21 cellular contexts compared by ENCODE assay signal in genomic region chr4:53920883-53921282, GRCh38.
A peak's percentile ranks its signal among the peaks of the same experiment; 100 is the strongest.
DNase-seq lines count a peak whose midpoint lies in the region; ATAC-seq, FAIRE-seq and TF ChIP-seq lines count a peak whose summit lies in the region.
"Had no signal": no experiment of that assay in that cellular context is flagged by ENCODE, and none has a peak within 500 bp of the region (broad histone marks: within the 10 kb centered on the region; RNA-seq: fewer than 3 reads in every experiment).

No MANE protein-coding gene starts in this region.

- no peaks in the 10 kb centered on the region for H3K79me1 ChIP-seq in mesendoderm (ENCODE audit: low read length)

- no peak overlapping the region for H2BK120ac ChIP-seq in mesendoderm (ENCODE audit: low read depth, low read length)

- H3K9ac ChIP-seq in HepG2 (ENCODE audit: insufficient read depth, low read depth, low read length): no peak overlapping the region
- H3K9ac ChIP-seq in K562 (ENCODE audit: insufficient read depth in 1 of 2, low read depth in 2 of 2, low read length in 2 of 2): no peak overlapping the region
- no peak overlapping the region for H3K9ac ChIP-seq in mesendoderm (ENCODE audit: low read length)

- no peak for TF ChIP-seq EP300 in HepG2 (IDR thresholded peaks at IDR 0.05; ENCODE audit: low read depth in 2 of 2, low read length in 2 of 2)
- TF ChIP-seq EP300 in HepG2 (CRISPR knock-in tag; IDR thresholded peaks at IDR 0.05; ENCODE audit: borderline replicate concordance): no peak
- no peak for TF ChIP-seq EP300 in K562 (IDR thresholded peaks at IDR 0.05; ENCODE audit: low read length)

- FAIRE-seq in HepG2 (lab: Jason Lieb, UNC) (no peak), K562 (lab: Jason Lieb, UNC) (no peak), GM12891 (lab: Jason Lieb, UNC) (no peak)
- FAIRE-seq: A549, GM12878 had no signal

- BruUV-seq in HepG2 (replicated peaks; lab: Mats Ljungman, UMichigan) (no TSS peak), K562 (replicated peaks; lab: Mats Ljungman, UMichigan) (no TSS peak)

- no peak overlapping the region for H3K4ac ChIP-seq in mesendoderm (ENCODE audit: low read depth, low read length)

- H3K4me2 ChIP-seq in HepG2 (ENCODE audit: low read depth, low read length) (no peak overlapping the region), K562 (ENCODE audit: insufficient read depth, low read length) (no peak overlapping the region), mesendoderm (ENCODE audit: low read length) (no peak overlapping the region)
- H3K4me2 ChIP-seq: A549 had no signal

- no peak overlapping the region for H2BK15ac ChIP-seq in mesendoderm (replicated peaks; ENCODE audit: low read depth)

- H4K20me1 ChIP-seq in HepG2 (ENCODE audit: insufficient read depth, low read length): no peaks in the 10 kb centered on the region
- no peaks in the 10 kb centered on the region for H4K20me1 ChIP-seq in K562 (replicated peaks; ENCODE audit: control insufficient read depth, insufficient read depth, low read length)
- H4K20me1 ChIP-seq: BLaER1 treated with 17β-estradiol and CSF1 and Interleukin-3, amounts not matched to agents 10 nM and 100 nM had no signal

- in situ Hi-C loops in HepG2 (cut with HindIII; ENCODE audit: extremely low pct_ligation_motif_present, low pct_unique_long_range_greater_than_20kb): loop anchor here (25.0 kb wide), 1 partner anchor 909 kb away; no protein-coding TSS in a partner anchor
- in situ Hi-C loops in K562 (cut with MboI): no loop called here

- no peak overlapping the region for H2AFZ ChIP-seq in HepG2 (ENCODE audit: low read length)
- H2AFZ ChIP-seq in K562 (ENCODE audit: low read depth, low read length): no peak overlapping the region

- ATAC-seq in HepG2 (no peak), right lobe of liver (no peak), K562 (no peak), HG03432 (IDR thresholded peaks at IDR 0.05; ENCODE audit: unreplicated experiment) (no peak)
- ATAC-seq: A549, GM12878 had no signal

- DNase-seq in HepG2 (ENCODE audit: low spot score): no peak
- DNase-seq in right lobe of liver: no peak
- DNase-seq in K562 (ENCODE audit: extremely low read depth in 1 of 4, low spot score in 3 of 4): no peak
- DNase-seq in mesendoderm: no peak
- DNase-seq in GM12891 (ENCODE audit: insufficient read length, low spot score): no peak
- DNase-seq: AML-193; CD4-positive, alpha-beta memory T cell; CD4-positive, CD25-positive, alpha-beta regulatory T cell; CD8-positive, alpha-beta memory T cell; COR-L47; DMS 273 treated with DMSO at 0.1 percent for 48 hours; DMS153; DMS79; DND-41; EL had no signal

- peak overlapping the region; percentile 38 for H3K56ac ChIP-seq in mesendoderm (ENCODE audit: low read length)

- no peak overlapping the region for H4K8ac ChIP-seq in mesendoderm (ENCODE audit: low read depth, low read length)

- no peak for TF ChIP-seq RAD21 in HepG2 (CRISPR knock-in tag; IDR thresholded peaks at IDR 0.05)
- TF ChIP-seq RAD21 in K562 (CRISPR knock-in tag; conservative IDR thresholded peaks at IDR 0.05 in 1 of 2, IDR thresholded peaks at IDR 0.05 in 1 of 2): no peak

- 11% methylated on average over 4 of the region's 4 CpGs for WGBS in HepG2 (ENCODE audit: low lambda C conversion rate)
- 81% methylated on average over 4 of the region's 4 CpGs for WGBS in right lobe of liver (ENCODE audit: insufficient coverage, low coverage, low lambda C conversion rate, missing lambda C conversion rate)
- WGBS in K562 (ENCODE audit: insufficient coverage, low coverage, missing lambda C conversion rate): 0% methylated on average over 4 of the region's 4 CpGs
- WGBS in mesendoderm (ENCODE audit: extremely low coverage, insufficient coverage, low lambda C conversion rate): no CpG with 5 or more reads among the region's 4 CpGs

- POLR2A ChIA-PET in HepG2 (lab: Yijun Ruan, JAX): no interaction called here
- POLR2A ChIA-PET in K562 (lab: Yijun Ruan, JAX): interaction anchor here (0.6 to 0.8 kb wide), 2 partner anchors 33 to 64 kb away, joined by 3 read pairs; no protein-coding TSS in a partner anchor

- H3K4me3 ChIP-seq in HepG2 (replicated peaks in 1 of 3; ENCODE audit: insufficient read depth in 1 of 3, low read depth in 2 of 3, low read length in 3 of 3): no peak overlapping the region
- H3K4me3 ChIP-seq in right lobe of liver: no peak overlapping the region
- H3K4me3 ChIP-seq in K562: no peak overlapping the region
- no peak overlapping the region for H3K4me3 ChIP-seq in mesendoderm (ENCODE audit: low read length)
- H3K4me3 ChIP-seq: A549, GM12878 had no signal

- H3K79me2 ChIP-seq in HepG2 (ENCODE audit: insufficient read depth, low read length): no peaks in the 10 kb centered on the region
- no peaks in the 10 kb centered on the region for H3K79me2 ChIP-seq in K562 (ENCODE audit: control insufficient read depth, insufficient read depth, low read length)
- H3K79me2 ChIP-seq in mesendoderm (ENCODE audit: control insufficient read depth, insufficient read depth, low read length): no peaks in the 10 kb centered on the region

- H3K9me3 ChIP-seq in HepG2 (ENCODE audit: low read length) (no peaks in the 10 kb centered on the region), right lobe of liver (no peaks in the 10 kb centered on the region), K562 (replicated peaks; ENCODE audit: control insufficient read depth, insufficient read depth, low read depth, low read length) (no peaks in the 10 kb centered on the region)
- H3K9me3 ChIP-seq: A549; BLaER1 treated with 17β-estradiol and CSF1 and Interleukin-3, amounts not matched to agents 10 nM and 100 nM had no signal

- no peaks in the 10 kb centered on the region for H3K9me1 ChIP-seq in K562 (ENCODE audit: control insufficient read depth, insufficient read depth, low read length)

- CTCF ChIA-PET in HepG2 (lab: Yijun Ruan, JAX; ENCODE audit: low intra/inter-chr PET ratio, low total read pairs): no interaction called here
- CTCF ChIA-PET in K562 (lab: Yijun Ruan, JAX; ENCODE audit: low intra/inter-chr PET ratio): no interaction called here

- H3K27me3 ChIP-seq in HepG2 (ENCODE audit: control insufficient read depth in 1 of 2, insufficient read depth in 2 of 2, low read length in 2 of 2) (0 out of 5 replicates have a peak, but pooled peaks cover 0 to 5% of the 10 kb centered on the region in 2 experiments), right lobe of liver (no peaks in the 10 kb centered on the region), K562 (ENCODE audit: control insufficient read depth in 2 of 2, insufficient read depth in 2 of 2, low read length in 2 of 2) (peaks cover 0 to 17% of the 10 kb centered on the region in 2 experiments; a peak in 2 of 5 replicates), mesendoderm (ENCODE audit: insufficient read depth, low read length, poor library complexity) (no peaks in the 10 kb centered on the region)
- H3K27me3 ChIP-seq: BLaER1 treated with 17β-estradiol and CSF1 and Interleukin-3, amounts not matched to agents 10 nM and 100 nM had no signal

- H4K5ac ChIP-seq in mesendoderm (ENCODE audit: low read length): peak overlapping the region; percentile 8

- peak overlapping the region; percentile 29 for H2AK5ac ChIP-seq in mesendoderm (ENCODE audit: low read length)

- H2BK5ac ChIP-seq in mesendoderm (ENCODE audit: low read length): peak overlapping the region; percentile 86

- H3K4me1 ChIP-seq in HepG2 (ENCODE audit: insufficient read depth, low read length): no peaks in the 10 kb centered on the region
- H3K4me1 ChIP-seq in right lobe of liver: no peaks in the 10 kb centered on the region
- H3K4me1 ChIP-seq in K562 (replicated peaks in 1 of 2; ENCODE audit: control insufficient read depth in 2 of 2, insufficient read depth in 2 of 2, low read length in 2 of 2): no peaks in the 10 kb centered on the region
- H3K4me1 ChIP-seq in mesendoderm (ENCODE audit: control insufficient read depth, low read depth, low read length): peaks cover 6% of the 10 kb centered on the region
- H3K4me1 ChIP-seq: A549 had no signal

- TF ChIP-seq CTCF in HepG2 (CRISPR knock-in tag; IDR thresholded peaks at IDR 0.05) (no peak), right lobe of liver (IDR thresholded peaks at IDR 0.05) (no peak), K562 (IDR thresholded peaks at IDR 0.05 in 2 of 3, conservative IDR thresholded peaks at IDR 0.05 in 1 of 3; ENCODE audit: insufficient read depth in 2 of 3, low read depth in 1 of 3, low read length in 3 of 3) (no peak)

- H3K36me3 ChIP-seq in HepG2 (replicated peaks in 1 of 2; ENCODE audit: control insufficient read depth in 1 of 2, insufficient read depth in 2 of 2, low read length in 2 of 2) (no peaks in the 10 kb centered on the region), right lobe of liver (no peaks in the 10 kb centered on the region), K562 (ENCODE audit: control insufficient read depth, insufficient read depth, low read length) (no peaks in the 10 kb centered on the region), mesendoderm (ENCODE audit: control insufficient read depth, insufficient read depth, low read length) (no peaks in the 10 kb centered on the region)
- H3K36me3 ChIP-seq: BLaER1 treated with 17β-estradiol and CSF1 and Interleukin-3, amounts not matched to agents 10 nM and 100 nM had no signal

- no peak overlapping the region for H3K27ac ChIP-seq in HepG2 (ENCODE audit: extremely low read length, insufficient read depth, low read length)
- H3K27ac ChIP-seq in right lobe of liver: no peak overlapping the region
- H3K27ac ChIP-seq in K562 (ENCODE audit: extremely low read depth, low read depth, low read length): no peak overlapping the region
- H3K27ac ChIP-seq in mesendoderm (ENCODE audit: low read depth, low read length): no peak overlapping the region
- H3K27ac ChIP-seq: 22Rv1, A549, C4-2B had no signal

- intact Hi-C loops in HepG2 (cut with micrococcal nuclease; ENCODE audit: unreplicated experiment): no loop called here
- intact Hi-C loops in right lobe of liver (cut with DNase I): no loop called here
- intact Hi-C loops in K562 (cut with micrococcal nuclease): no loop called here

- no peak for TF ChIP-seq POLR2A in HepG2 (IDR thresholded peaks at IDR 0.05; ENCODE audit: insufficient read depth in 1 of 2, low read depth in 2 of 2, low read length in 2 of 2)
- no peak for TF ChIP-seq POLR2A in right lobe of liver (IDR thresholded peaks at IDR 0.05)
- TF ChIP-seq POLR2A in K562 (conservative IDR thresholded peaks at IDR 0.05): no peak
- no peak for TF ChIP-seq POLR2A in GM12891 (IDR thresholded peaks at IDR 0.05; ENCODE audit: low read depth, low read length)

- H3K18ac ChIP-seq in mesendoderm (ENCODE audit: low read length): no peak overlapping the region

- no peak overlapping the region for H3K23ac ChIP-seq in mesendoderm (ENCODE audit: low read length)

TF ChIP-seq in HepG2, 621 proteins besides CTCF, POLR2A, EP300 and RAD21:
- TF ChIP-seq ZNF768 (CRISPR knock-in tag; IDR thresholded peaks at IDR 0.05) (peak; percentile 48; the same call in 1 of the 2 replicates), ZNF224 (CRISPR knock-in tag; IDR thresholded peaks at IDR 0.05) (no peak)

TF ChIP-seq in K562, 482 proteins besides CTCF, POLR2A, EP300 and RAD21 (continues in another document):
- TF ChIP-seq ZKSCAN8 (CRISPR knock-in tag; IDR thresholded peaks at IDR 0.05): no peak

TF ChIP-seq in GM12891, 5 proteins besides CTCF, POLR2A, EP300 and RAD21:
- no peak for TF ChIP-seq TAF1 (IDR thresholded peaks at IDR 0.05; ENCODE audit: low read depth, low read length)

Comparison
In these comparisons a context has a peak if more than half of its experiments do, and no peak if none do; other contexts are left out.
1. Of the 241 proteins assayed by ChIP-seq in both HepG2 and K562: peak only in HepG2: none; only in K562: ZFP36; in both: none; in neither: 240.